Comparison of ENCODE assay signal across 9 cellular contexts in the genomic region with DNA sequence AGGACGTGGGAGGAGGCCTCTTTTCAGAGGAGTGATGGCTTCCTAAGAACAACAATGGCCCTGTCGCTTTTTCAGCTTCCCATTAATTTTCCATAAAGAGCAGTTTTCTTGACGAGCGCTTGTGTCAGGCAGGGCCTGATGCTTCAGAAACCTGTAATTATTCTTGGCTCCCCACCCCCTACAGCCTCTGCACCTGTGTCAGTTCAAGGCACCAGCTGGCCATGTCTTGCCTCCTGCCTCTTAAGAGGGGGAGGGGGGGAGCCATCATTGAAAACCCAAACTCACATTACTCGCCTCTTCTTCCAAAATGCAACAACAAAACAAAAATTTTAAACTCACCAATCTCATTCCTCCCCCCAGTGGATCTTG. TPM values are rescaled to one million over a fixed set of nuclear protein-coding genes. Genes with fewer than 3 reads are reported as not detected.
A peak's percentile ranks its signal among the peaks of the same experiment; 100 is the strongest.
DNase-seq lines count a peak whose midpoint lies in the region; ATAC-seq and TF ChIP-seq lines count a peak whose summit lies in the region.
"Had no signal": no experiment of that assay in that cellular context is flagged by ENCODE, and none has a peak within 500 bp of the region (broad histone marks: within the 10 kb centered on the region; RNA-seq: fewer than 3 reads in every experiment).

No MANE protein-coding gene starts in this region.

- no peaks in the 10 kb centered on the region for H3K9me3 Mint-ChIP-seq in activated CD4-positive, alpha-beta memory T cell treated with anti-CD3 and anti-CD28 coated beads for 36 hours

- intact Hi-C loops in lower lobe of right lung (cut with DNase I) = no loop called here
- intact Hi-C loops in tibial artery (cut with DNase I; ENCODE audit: low total_unique reads) = loop anchor here (5.0 to 10.0 kb wide), 2 partner anchors 34 to 89 kb away; a partner anchor contains a TSS
- intact Hi-C loops in activated CD4-positive, alpha-beta memory T cell treated with anti-CD3 and anti-CD28 coated beads for 36 hours (cut with micrococcal nuclease) = no loop called here

- TF ChIP-seq CTCF in lower lobe of right lung (IDR thresholded peaks at IDR 0.05) (no peak), tibial artery (IDR thresholded peaks at IDR 0.05) (no peak)

- H3K4me1 Mint-ChIP-seq in activated CD4-positive, alpha-beta memory T cell treated with anti-CD3 and anti-CD28 coated beads for 36 hours (ENCODE audit: low read depth) = peaks cover 72% of the 10 kb centered on the region
- H3K4me1 Mint-ChIP-seq: central memory CD8-positive, alpha-beta T cell had no signal

- H3K36me3 ChIP-seq in adipocyte (ENCODE audit: control insufficient read depth, insufficient read depth, low read length, severe bottlenecking) (peaks cover 12% of the 10 kb centered on the region), lower lobe of right lung (no peaks in the 10 kb centered on the region), tibial artery (no peaks in the 10 kb centered on the region)

- H3K27ac ChIP-seq in lower lobe of right lung (peak overlapping the region; percentile 76), tibial artery (peak overlapping the region; percentile 84 to 100)

- H3K27ac Mint-ChIP-seq in activated CD4-positive, alpha-beta memory T cell treated with anti-CD3 and anti-CD28 coated beads for 36 hours = no peak overlapping the region
- H3K27ac Mint-ChIP-seq: natural killer cell treated with Interleukin-12 subunit alpha and Interleukin-12 subunit beta and Interleukin-15 and Interleukin-18, amount 100 ng/mL, for 72 hours had no signal

- peak overlapping the region; percentile 43 for H3K4me3 ChIP-seq in adipocyte (ENCODE audit: low read length)
- H3K4me3 ChIP-seq in lower lobe of right lung = no peak overlapping the region
- H3K4me3 ChIP-seq in tibial artery = peak overlapping the region; percentile 10 to 18

- no peaks in the 10 kb centered on the region for H3K27me3 Mint-ChIP-seq in activated CD4-positive, alpha-beta memory T cell treated with anti-CD3 and anti-CD28 coated beads for 36 hours
- H3K27me3 Mint-ChIP-seq: central memory CD8-positive, alpha-beta T cell had no signal

- POLR2A ChIA-PET in activated CD4-positive, alpha-beta memory T cell treated with anti-CD3 and anti-CD28 coated beads for 36 hours (lab: Charles Lee) = no interaction called here

- H3K9me3 ChIP-seq in adipocyte (ENCODE audit: control insufficient read depth, low read length) = no peaks in the 10 kb centered on the region
- H3K9me3 ChIP-seq in lower lobe of right lung = no peaks in the 10 kb centered on the region
- H3K9me3 ChIP-seq in tibial artery = no peaks in the 10 kb centered on the region

- ATAC-seq in lower lobe of right lung = peak in 1 of 2 donors; percentile 13
- ATAC-seq: natural killer cell treated with Interleukin-12 subunit alpha and Interleukin-12 subunit beta and Interleukin-15 and Interleukin-18, amount 100 ng/mL, for 72 hours had no signal

- H3K36me3 Mint-ChIP-seq in activated CD4-positive, alpha-beta memory T cell treated with anti-CD3 and anti-CD28 coated beads for 36 hours = peaks cover 6% of the 10 kb centered on the region

- CTCF ChIA-PET in activated CD4-positive, alpha-beta memory T cell treated with anti-CD3 and anti-CD28 coated beads for 36 hours (lab: Charles Lee) = no interaction called here

- H3K4me1 ChIP-seq in adipocyte (ENCODE audit: control insufficient read depth, insufficient read depth, low read length) (peaks cover 86% of the 10 kb centered on the region), lower lobe of right lung (peaks cover 90% of the 10 kb centered on the region), tibial artery (peaks cover 0 to 93% (median 66%) of the 10 kb centered on the region in 4 donors)

- peak overlapping the region; percentile 77 for H3K9ac ChIP-seq in adipocyte (ENCODE audit: low read length)

- H3K4me3 Mint-ChIP-seq in activated CD4-positive, alpha-beta memory T cell treated with anti-CD3 and anti-CD28 coated beads for 36 hours = no peak overlapping the region
- H3K4me3 Mint-ChIP-seq: central memory CD8-positive, alpha-beta T cell; natural killer cell treated with Interleukin-12 subunit alpha and Interleukin-12 subunit beta and Interleukin-15 and Interleukin-18, amount 100 ng/mL, for 72 hours had no signal

- DNase-seq in NCI-H146 treated with DMSO at 0.1 percent for 48 hours (lab: John Stamatoyannopoulos, UW; ENCODE audit: unreplicated experiment) = peak; percentile 69
- DNase-seq in adipocyte (ENCODE audit: low read depth) = no peak
- no peak for DNase-seq in lower lobe of right lung
- no peak for DNase-seq in tibial artery
- no peak for DNase-seq in activated CD4-positive, alpha-beta memory T cell treated with anti-CD3 and anti-CD28 coated beads for 36 hours
- no peak for DNase-seq in AG08396 (ENCODE audit: low spot score)
- no peak for DNase-seq in Ammon's horn (ENCODE audit: low spot score)

- no peaks in the 10 kb centered on the region for H3K27me3 ChIP-seq in adipocyte (replicated peaks; ENCODE audit: control insufficient read depth, insufficient read depth, low read length)
- H3K27me3 ChIP-seq in lower lobe of right lung (ENCODE audit: low read depth) = no peaks in the 10 kb centered on the region
- no peaks in the 10 kb centered on the region for H3K27me3 ChIP-seq in tibial artery

RNA-seq across cellular contexts. Expression of a gene that starts 32.3 kb away (rescaled TPM):
- 66.5 TPM for total RNA-seq in lower lobe of right lung
- total RNA-seq in activated CD4-positive, alpha-beta memory T cell treated with anti-CD3 and anti-CD28 coated beads for 36 hours = 10 to 100 TPM; 24.1 to 29.5 TPM
